17 cellular contexts compared by ENCODE assay signal in the genomic region with DNA sequence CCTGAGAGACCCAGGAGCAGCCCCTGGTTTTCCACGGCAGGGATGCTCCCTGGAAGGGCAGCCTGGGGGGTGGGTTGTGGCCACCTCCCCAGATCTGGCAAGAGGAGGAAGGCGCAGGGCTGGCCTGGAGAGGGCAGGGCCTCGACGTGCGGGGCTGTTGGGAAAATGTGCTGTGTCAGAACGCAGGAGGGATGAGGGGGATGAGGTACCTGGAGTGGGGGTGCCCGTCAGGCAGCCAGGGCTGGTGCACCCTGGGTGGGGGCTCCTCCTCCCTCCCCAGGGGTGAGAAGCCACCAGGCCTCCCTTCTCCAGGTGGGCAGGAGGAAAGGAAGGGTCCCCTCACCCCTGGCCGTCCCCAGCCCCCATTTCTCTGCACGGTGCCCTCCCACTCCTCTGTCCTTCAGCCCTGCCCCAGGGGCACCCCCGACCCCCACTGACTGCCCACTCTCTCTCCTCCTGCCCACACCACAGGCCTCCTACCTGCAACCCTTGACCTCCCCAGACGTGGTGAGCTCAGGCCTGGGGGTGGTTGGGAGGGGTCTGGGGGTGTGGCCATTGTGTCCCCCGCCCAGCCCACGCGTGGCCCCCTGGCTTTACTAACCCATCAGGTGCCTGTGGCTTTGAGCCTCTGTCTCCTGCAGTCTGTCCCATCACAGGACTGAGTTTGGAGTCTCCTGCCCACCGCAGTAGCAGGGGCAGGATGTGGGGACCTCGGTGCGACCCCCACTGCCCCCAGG. TPM values are rescaled to one million over a fixed set of nuclear protein-coding genes. Genes with fewer than 3 reads are reported as not detected.
DNase-seq lines count a peak whose midpoint lies in the region; ATAC-seq and TF ChIP-seq lines count a peak whose summit lies in the region.
"Had no signal": no experiment of that assay in that cellular context is flagged by ENCODE, and none has a peak within 500 bp of the region (broad histone marks: within the 10 kb centered on the region; RNA-seq: fewer than 3 reads in every experiment).

No MANE protein-coding gene starts in this region.

- intact Hi-C loops in Panc1 (cut with micrococcal nuclease; ENCODE audit: unreplicated experiment) (no loop called here), stomach (cut with DNase I; ENCODE audit: low total_unique reads) (loop anchor here (10.0 kb wide), 1 partner anchor 50 kb away; no protein-coding TSS in a partner anchor)

- H3K4me1 ChIP-seq in HEK293 (ENCODE audit: control insufficient read depth, insufficient read depth, low read length), result peaks cover 2% of the 10 kb centered on the region; the same call in 1 of the 2 replicates
- peaks cover 78% of the 10 kb centered on the region for H3K4me1 ChIP-seq in Panc1 (ENCODE audit: control insufficient read depth, insufficient read depth, low read length)
- H3K4me1 ChIP-seq in mesenchymal stem cell (ENCODE audit: control insufficient read depth, insufficient read depth, low read depth, low read length), result peaks cover 40% of the 10 kb centered on the region
- H3K4me1 ChIP-seq in stomach, result peaks cover 41 to 59% (median 56%) of the 10 kb centered on the region in 4 donors
- peaks cover 54% of the 10 kb centered on the region for H3K4me1 ChIP-seq in suprapubic skin
- peaks cover 0 to 34% (median 4%) of the 10 kb centered on the region in 4 donors for H3K4me1 ChIP-seq in Peyer's patch

- in situ Hi-C loops in Panc1 (cut with HindIII; ENCODE audit: low pct_unique_long_range_greater_than_20kb, low sequenced_read_pairs), result no loop called here

- H3K23ac ChIP-seq in mesenchymal stem cell (ENCODE audit: low read length in 2 of 2), result peak overlapping the region in 1 of 2 experiments; percentile 47

- no peak overlapping the region for H2BK5ac ChIP-seq in mesenchymal stem cell (ENCODE audit: low read depth, low read length, poor library complexity, severe bottlenecking)

- peak overlapping the region in 1 of 2 experiments; percentile 49 for H3K18ac ChIP-seq in mesenchymal stem cell (ENCODE audit: low read depth in 1 of 2, low read length in 2 of 2)

- POLR2A ChIA-PET in HEK293 (lab: Yijun Ruan, JAX) (interaction anchor here (1.2 kb wide), 1 partner anchor 41 kb away, joined by 3 read pairs; no protein-coding TSS in a partner anchor), Panc1 (lab: Charles Lee) (no interaction called here)

- H4K8ac ChIP-seq in mesenchymal stem cell (ENCODE audit: low read length), result peak overlapping the region; percentile 61

- peak overlapping the region in 1 of 2 experiments; percentile 91 for H2BK12ac ChIP-seq in mesenchymal stem cell (ENCODE audit: low read length in 2 of 2)

- no peak overlapping the region for H3K4me2 ChIP-seq in mesenchymal stem cell (ENCODE audit: low read length, poor library complexity, severe bottlenecking)

- no peak overlapping the region for H2AK5ac ChIP-seq in mesenchymal stem cell (ENCODE audit: low read length, severe bottlenecking)

- TF ChIP-seq POLR2A in stomach (IDR thresholded peaks at IDR 0.05), result no peak
- no peak for TF ChIP-seq POLR2A in suprapubic skin (IDR thresholded peaks at IDR 0.05)
- no peak for TF ChIP-seq POLR2A in Peyer's patch (IDR thresholded peaks at IDR 0.05)

- TF ChIP-seq CTCF in HEK293 (tag by site-specific recombination; IDR thresholded peaks at IDR 0.05) (no peak), Panc1 (IDR thresholded peaks at IDR 0.05) (no peak), stomach (IDR thresholded peaks at IDR 0.05) (no peak), suprapubic skin (IDR thresholded peaks at IDR 0.05) (no peak), Peyer's patch (IDR thresholded peaks at IDR 0.05) (no peak)

- no peak for TF ChIP-seq EP300 in stomach (IDR thresholded peaks at IDR 0.05)
- no peak for TF ChIP-seq EP300 in suprapubic skin (IDR thresholded peaks at IDR 0.05)

- H3K9me3 ChIP-seq in HEK293 (ENCODE audit: control insufficient read depth, insufficient read depth, low read depth, low read length) (no peaks in the 10 kb centered on the region), Panc1 (ENCODE audit: control insufficient read depth, insufficient read depth, low read depth, low read length) (no peaks in the 10 kb centered on the region), mesenchymal stem cell (ENCODE audit: control insufficient read depth, low read length) (no peaks in the 10 kb centered on the region), stomach (no peaks in the 10 kb centered on the region), suprapubic skin (no peaks in the 10 kb centered on the region), Peyer's patch (no peaks in the 10 kb centered on the region)
- H3K9me3 ChIP-seq: SJSA1 had no signal

- H3K27ac ChIP-seq in HEK293 (ENCODE audit: extremely low read depth, low read depth, low read length) (no peak overlapping the region), Panc1 (ENCODE audit: low read length) (peak overlapping the region; percentile 76), mesenchymal stem cell (ENCODE audit: low read length, poor library complexity, severe bottlenecking) (no peak overlapping the region), stomach (peak overlapping the region in 3 of 5 donors; percentile 73 to 80 (median 79)), suprapubic skin (no peak overlapping the region), Peyer's patch (peak overlapping the region in 1 of 4 donors; percentile 70)
- H3K27ac ChIP-seq: SJSA1 had no signal

- H3K27me3 ChIP-seq in Panc1 (ENCODE audit: control insufficient read depth, insufficient read depth, low read length) (no peaks in the 10 kb centered on the region), mesenchymal stem cell (ENCODE audit: control insufficient read depth in 1 of 2, insufficient read depth in 1 of 2, low read length in 2 of 2) (no peaks in the 10 kb centered on the region), stomach (peaks cover 0 to 7% (median 0%) of the 10 kb centered on the region in 3 donors), suprapubic skin (no peaks in the 10 kb centered on the region), Peyer's patch (no peaks in the 10 kb centered on the region)
- H3K27me3 ChIP-seq: SJSA1 had no signal

- no peak for DNase-seq in Panc1 (ENCODE audit: low read depth, low spot score)
- no peak for DNase-seq in mesenchymal stem cell
- DNase-seq in stomach, result no peak
- no peak for DNase-seq in GM03348 (ENCODE audit: low spot score)
- no peak for DNase-seq in DMS 273 treated with DMSO at 0.1 percent for 48 hours (lab: John Stamatoyannopoulos, UW)
- no peak for DNase-seq in suprapubic skin (ENCODE audit: low spot score in 2 of 2)
- DNase-seq in Peyer's patch, result no peak
- DNase-seq: DMS153, HCEC 1CT, MV-4-11, NCI-H1436 treated with DMSO at 0.1 percent for 48 hours, NCI-H2081, NCI-H510A treated with DMSO at 0.1 percent for 48 hours, RPMI8226 had no signal

- no peaks in the 10 kb centered on the region for H3K79me1 ChIP-seq in mesenchymal stem cell (replicated peaks; ENCODE audit: low read length, poor library complexity, severe bottlenecking)

- H2AFZ ChIP-seq in mesenchymal stem cell (ENCODE audit: low read depth, low read length), result no peak overlapping the region

- peak overlapping the region; percentile 57 for H4K91ac ChIP-seq in mesenchymal stem cell (ENCODE audit: low read length)

- WGBS in mesenchymal stem cell, result 86% methylated on average over 14 of the region's 17 CpGs
- WGBS in stomach, 5 donors, result 72 to 89% (median 85%) methylated on average over 15 to 17 of the region's 17 CpGs
- 79% methylated on average over 16 of the region's 17 CpGs for WGBS in suprapubic skin

- H3K14ac ChIP-seq in mesenchymal stem cell (ENCODE audit: low read length in 2 of 2), result peak overlapping the region in 1 of 2 experiments; percentile 56

- ATAC-seq in Panc1, result no peak
- ATAC-seq: GM12878 had no signal

- H3K9ac ChIP-seq in mesenchymal stem cell (ENCODE audit: low read length), result no peak overlapping the region

- peak overlapping the region in 1 of 2 experiments; percentile 40 for H3K4ac ChIP-seq in mesenchymal stem cell (ENCODE audit: low read depth in 1 of 2, low read length in 2 of 2)

- H3K36me3 ChIP-seq in HEK293 (ENCODE audit: control insufficient read depth in 2 of 2, insufficient read depth in 1 of 2, low read length in 2 of 2) (no peaks in the 10 kb centered on the region), Panc1 (ENCODE audit: control insufficient read depth, insufficient read depth, low read length) (no peaks in the 10 kb centered on the region), mesenchymal stem cell (ENCODE audit: control insufficient read depth in 1 of 2, insufficient read depth in 2 of 2, low read depth in 1 of 2, low read length in 2 of 2) (peaks cover 0 to 45% of the 10 kb centered on the region in 2 experiments), stomach (no peaks in the 10 kb centered on the region), suprapubic skin (no peaks in the 10 kb centered on the region), Peyer's patch (no peaks in the 10 kb centered on the region)
- H3K36me3 ChIP-seq: SJSA1 had no signal

- H3K4me3 ChIP-seq in HEK293 (ENCODE audit: low read depth, low read length) (no peak overlapping the region), Panc1 (ENCODE audit: low read depth in 2 of 2, low read length in 2 of 2) (no peak overlapping the region), mesenchymal stem cell (ENCODE audit: insufficient read depth in 1 of 2, low read depth in 1 of 2, low read length in 2 of 2) (no peak overlapping the region), stomach (no peak overlapping the region), suprapubic skin (no peak overlapping the region), Peyer's patch (no peak overlapping the region)
- H3K4me3 ChIP-seq: GM12878, SJSA1 had no signal

- peak overlapping the region; percentile 32 for H2BK15ac ChIP-seq in mesenchymal stem cell (ENCODE audit: low read depth, poor library complexity, severe bottlenecking)

- BruUV-seq in Panc1 (replicated peaks; lab: Mats Ljungman, UMichigan), result no TSS peak

- CTCF ChIA-PET in HEK293 (lab: Yijun Ruan, JAX), result interaction anchor here (0.6 kb wide), 1 partner anchor 82 kb away, joined by 3 read pairs; no protein-coding TSS in a partner anchor
- CTCF ChIA-PET in Panc1 (lab: Charles Lee), result no interaction called here

- no peak overlapping the region for H2BK120ac ChIP-seq in mesenchymal stem cell (ENCODE audit: low read depth, low read length)

TF ChIP-seq in HEK293, 187 proteins besides CTCF, POLR2A, EP300 and RAD21 (continues in another document):
- TF ChIP-seq SCRT2 (tag by site-specific recombination; IDR thresholded peaks at IDR 0.05), result peak; percentile 72

RNA-seq across cellular contexts. Expression of a gene that starts 39.6 kb away (rescaled TPM):
- total RNA-seq in Panc1 (2021; ENCODE audit: unreplicated experiment) (77.4 TPM), stomach (10 to 100 TPM in 4 of 5 donors, 1 to 10 TPM in 1; 8.6 to 56.2 (median 15.2) TPM), suprapubic skin (10 to 100 TPM in 2 of 4 donors, 1 to 10 TPM in 2; 4.5 to 19.3 (median 12.2) TPM), Peyer's patch (10 to 100 TPM; 11.6 to 43.0 (median 23.9) TPM)
- polyA plus RNA-seq in Panc1 (2012; ENCODE audit: insufficient read length), result 129 TPM
- 8.3 TPM for polyA plus RNA-seq in mesenchymal stem cell (2013, experiment 1 of 2)
- 8.6 TPM for polyA plus RNA-seq in mesenchymal stem cell (2013, experiment 2 of 2)
- 1 to 10 TPM; 4.9 to 6.6 (median 5.1) TPM for polyA plus RNA-seq in stomach

Comparison
In these comparisons a context has a peak if more than half of its experiments do, and no peak if none do; other contexts are left out.
1. H3K27ac ChIP-seq: peak in Panc1 (single experiment) and stomach (3 of 5); none in HEK293 (single experiment), mesenchymal stem cell (single experiment) and suprapubic skin (single experiment).